8 cellular contexts compared by ENCODE assay signal in genomic region chr3:190883973-190884832, GRCh38. TPM values are rescaled to one million over a fixed set of nuclear protein-coding genes. Genes with fewer than 3 reads are reported as not detected.
DNase-seq lines count a peak whose midpoint lies in the region; ATAC-seq and TF ChIP-seq lines count a peak whose summit lies in the region.

No MANE protein-coding gene starts in this region.

- WGBS in heart right ventricle, 2 donors, result 30 to 32% methylated on average over 7 of the region's 7 CpGs

- H2AFZ ChIP-seq in GM23338, result no peak overlapping the region
- no peak overlapping the region for H2AFZ ChIP-seq in KMS-11 (ENCODE audit: low read depth)
- no peak overlapping the region for H2AFZ ChIP-seq in PC-9

- ATAC-seq in heart right ventricle, result no peak
- no peak for ATAC-seq in Right ventricle myocardium inferior
- peak; percentile 45; the same call in 2 of the 3 replicates for ATAC-seq in GM23338
- peak; percentile 44 for ATAC-seq in memory B cell (ENCODE audit: low read depth)

- CTCF ChIA-PET in PC-9 (lab: Charles Lee), result interaction anchor here (0.6 to 1.9 kb wide), 3 partner anchors 166 to 400 kb away, joined by 5 to 8 read pairs (median 6); no protein-coding TSS in a partner anchor

- no peaks in the 10 kb centered on the region for H3F3A ChIP-seq in GM23338 (replicated peaks; ENCODE audit: low read depth)
- H3F3A ChIP-seq in PC-9 (ENCODE audit: insufficient read depth, low read depth), result no peaks in the 10 kb centered on the region; the same call in 1 of the 2 replicates

- H3K4me1 Mint-ChIP-seq in GM23338 (no peaks in the 10 kb centered on the region), memory B cell (no peaks in the 10 kb centered on the region)

- peak; percentile 68 to 89 (median 84) for TF ChIP-seq CTCF in heart right ventricle (IDR thresholded peaks at IDR 0.05)
- TF ChIP-seq CTCF in GM23338 (conservative IDR thresholded peaks at IDR 0.05; ENCODE audit: low read depth in 2 of 2), result peak; percentile 78 to 98
- peak; percentile 92 for TF ChIP-seq CTCF in KMS-11 (conservative IDR thresholded peaks at IDR 0.05; ENCODE audit: low read depth, low read length)
- TF ChIP-seq CTCF in PC-9 (conservative IDR thresholded peaks at IDR 0.05), result peak; percentile 97
- peak; percentile 69 for TF ChIP-seq CTCF in coronary artery (IDR thresholded peaks at IDR 0.05)

- H3K4me3 ChIP-seq in heart right ventricle (no peak overlapping the region), GM23338 (no peak overlapping the region), KMS-11 (IDR thresholded peaks at IDR 0.05; ENCODE audit: insufficient read depth, low read depth, low read length) (no peak overlapping the region), PC-9 (no peak overlapping the region), coronary artery (no peak overlapping the region)

- no peak overlapping the region for H3K4me2 ChIP-seq in GM23338
- no peak overlapping the region for H3K4me2 ChIP-seq in KMS-11
- H3K4me2 ChIP-seq in PC-9, result peak overlapping the region; percentile 10; the same call in 1 of the 2 replicates

- H3K79me2 ChIP-seq in GM23338 (replicated peaks; ENCODE audit: insufficient read depth) (no peaks in the 10 kb centered on the region), KMS-11 (ENCODE audit: insufficient read depth, low read depth) (no peaks in the 10 kb centered on the region), PC-9 (ENCODE audit: low read depth) (no peaks in the 10 kb centered on the region)

- H3K9me3 Mint-ChIP-seq in GM23338 (no peaks in the 10 kb centered on the region), memory B cell (no peaks in the 10 kb centered on the region)

- peak in 1 of 2 donors; percentile 29 for DNase-seq in heart right ventricle
- no peak for DNase-seq in Right ventricle myocardium inferior (ENCODE audit: missing footprints)
- peak; percentile 82 for DNase-seq in GM23338 (ENCODE audit: low spot score)
- peak; percentile 48 to 50 for DNase-seq in PC-9
- no peak for DNase-seq in coronary artery (ENCODE audit: low spot score)
- peak in 1 of 2 donors; percentile 43 for DNase-seq in memory B cell (ENCODE audit: low spot score in 2 of 2)
- DNase-seq in central memory CD4-positive, alpha-beta T cell, result no peak

- no peak overlapping the region for H3K9ac ChIP-seq in KMS-11

- H3K27me3 Mint-ChIP-seq in GM23338 (ENCODE audit: insufficient read depth, low read depth, poor library complexity) (no peaks in the 10 kb centered on the region), memory B cell (peaks cover 9% of the 10 kb centered on the region)

- H3K27ac ChIP-seq in heart right ventricle (no peak overlapping the region), GM23338 (ENCODE audit: low read depth) (no peak overlapping the region), KMS-11 (no peak overlapping the region), PC-9 (no peak overlapping the region), coronary artery (no peak overlapping the region)

- POLR2A ChIA-PET in PC-9 (lab: Charles Lee; ENCODE audit: unreplicated experiment), result interaction anchor here (0.6 kb wide), 1 partner anchor 1749 kb away, joined by 3 read pairs; no protein-coding TSS in a partner anchor

- no peaks in the 10 kb centered on the region for H3K9me3 ChIP-seq in heart right ventricle
- H3K9me3 ChIP-seq in PC-9 (ENCODE audit: insufficient read depth, low read depth), result no peaks in the 10 kb centered on the region

- H3K36me3 Mint-ChIP-seq in GM23338 (ENCODE audit: low read depth) (no peaks in the 10 kb centered on the region), memory B cell (no peaks in the 10 kb centered on the region)

- no peaks in the 10 kb centered on the region for H4K20me1 ChIP-seq in GM23338 (replicated peaks; ENCODE audit: insufficient read depth)
- no peaks in the 10 kb centered on the region for H4K20me1 ChIP-seq in KMS-11 (ENCODE audit: insufficient read depth)
- H4K20me1 ChIP-seq in PC-9 (ENCODE audit: insufficient read depth), result no peaks in the 10 kb centered on the region

- H3K27ac Mint-ChIP-seq in GM23338, result no peak overlapping the region
- peak overlapping the region; percentile 48 for H3K27ac Mint-ChIP-seq in memory B cell

- H3K4me3 Mint-ChIP-seq in GM23338, result no peak overlapping the region
- no peak overlapping the region for H3K4me3 Mint-ChIP-seq in memory B cell

- intact Hi-C loops in heart right ventricle (cut with DNase I) (loop anchor here in 7 of 10 donors (2.0 to 10.0 kb wide), 4 partner anchors 168 to 182 kb away; no protein-coding TSS in a partner anchor), Right ventricle myocardium inferior (cut with DNase I) (loop anchor here (1.0 to 5.0 kb wide), 2 partner anchors 167 to 182 kb away; no protein-coding TSS in a partner anchor), PC-9 (cut with micrococcal nuclease; ENCODE audit: unreplicated experiment) (loop anchor here (1.0 to 10.0 kb wide), 5 partner anchors 167 to 1561 kb away; no protein-coding TSS in a partner anchor)

- no peaks in the 10 kb centered on the region for H3K9me2 ChIP-seq in GM23338 (ENCODE audit: insufficient read depth)
- no peaks in the 10 kb centered on the region; the same call in 1 of the 2 replicates for H3K9me2 ChIP-seq in PC-9 (ENCODE audit: insufficient read depth)

- no TSS peak for BruUV-seq in PC-9 (replicated peaks; lab: Mats Ljungman, UMichigan)

- H3K27me3 ChIP-seq in heart right ventricle, result peaks cover 0 to 4% (median 0%) of the 10 kb centered on the region in 7 donors
- no peaks in the 10 kb centered on the region for H3K27me3 ChIP-seq in GM23338 (ENCODE audit: insufficient read depth)
- no peaks in the 10 kb centered on the region for H3K27me3 ChIP-seq in KMS-11 (ENCODE audit: insufficient read depth, low read depth)
- no peaks in the 10 kb centered on the region for H3K27me3 ChIP-seq in PC-9 (ENCODE audit: insufficient read depth, low read depth)

- H3K4me1 ChIP-seq in heart right ventricle (no peaks in the 10 kb centered on the region), GM23338 (ENCODE audit: insufficient read depth) (no peaks in the 10 kb centered on the region), KMS-11 (ENCODE audit: low read depth, poor library complexity, severe bottlenecking) (no peaks in the 10 kb centered on the region), PC-9 (replicated peaks; ENCODE audit: insufficient read depth) (no peaks in the 10 kb centered on the region)

- H3K36me3 ChIP-seq in heart right ventricle (no peaks in the 10 kb centered on the region), GM23338 (ENCODE audit: insufficient read depth) (no peaks in the 10 kb centered on the region), KMS-11 (ENCODE audit: insufficient read depth) (no peaks in the 10 kb centered on the region; the same call in 1 of the 2 replicates), PC-9 (ENCODE audit: low read depth) (no peaks in the 10 kb centered on the region)

TF ChIP-seq in GM23338, 12 proteins besides CTCF, POLR2A, EP300 and RAD21 (continues in another document):
- TF ChIP-seq EZH2 (IDR thresholded peaks at IDR 0.05; ENCODE audit: low read depth, unreplicated experiment), result no peak

RNA-seq across cellular contexts. Expression of gene GMNC, which starts 21.7 kb away (rescaled TPM):
- total RNA-seq in heart right ventricle (1 to 10 TPM in 4 of 10 donors, under 1 TPM in 5, not detected in 1; 0.24 to 3.7 (median 0.64) TPM), Right ventricle myocardium inferior (4.4 TPM), PC-9 (2021) (not detected in 2 replicates)
- polyA plus RNA-seq in heart right ventricle (under 1 TPM; 0.07 to 0.22 TPM), GM23338 (2016; fragmentation: Nextera tagmentation; extraction: Ambion mirVana) (0.13 TPM in 1 of 2 replicates, not detected in the other)
- total RNA-seq in GM23338 (2014; rRNA removed; shearing (Covaris generic)), result 0.31 and 0.47 TPM in 2 replicates

Comparison
In these comparisons a context has a peak if more than half of its experiments do, and no peak if none do; other contexts are left out.
1. ATAC-seq: peak in GM23338 (single experiment) and memory B cell (single experiment); none in heart right ventricle (0 of 8) and Right ventricle myocardium inferior (single experiment).
2. DNase-seq: peak in GM23338 (single experiment) and PC-9 (2 of 2); none in Right ventricle myocardium inferior (single experiment), coronary artery (single experiment) and central memory CD4-positive, alpha-beta T cell (single experiment).
3. Peak in every context shown above with its lines, with median percentiles within 50 percentile points of each other: CTCF ChIP-seq.